In genomic region chr16:85211247-85211910, GRCh38 we compare ENCODE assay signal across 15 cellular contexts.
A peak's percentile ranks its signal among the peaks of the same experiment; 100 is the strongest.
DNase-seq lines count a peak whose midpoint lies in the region; ATAC-seq and TF ChIP-seq lines count a peak whose summit lies in the region.
"Had no signal": no experiment of that assay in that cellular context is flagged by ENCODE, and none has a peak within 500 bp of the region (broad histone marks: within the 10 kb centered on the region; RNA-seq: fewer than 3 reads in every experiment).

No MANE protein-coding gene starts in this region.

- peaks cover 0 to 77% (median 71%) of the 10 kb centered on the region in 4 donors for H3K4me1 ChIP-seq in sigmoid colon
- peaks cover 1 to 85% (median 23%) of the 10 kb centered on the region in 3 donors for H3K4me1 ChIP-seq in gastroesophageal sphincter

- DNase-seq in EL (peak; percentile 75), RWPE1 (ENCODE audit: low spot score) (no peak), epithelial cell of prostate (ENCODE audit: low read depth, low spot score) (no peak), sigmoid colon (no peak)
- DNase-seq in activated T-cell treated with anti-CD3 and anti-CD28 coated beads, Interleukin-2, amount 50 U/mL, for 48 hours = no peak
- DNase-seq: activated CD4-positive, CD25-positive, alpha-beta regulatory T cell; activated CD8-positive, alpha-beta memory T cell treated with anti-CD3 and anti-CD28 coated beads, Interleukin-2, amount 50 U/mL, for 48 hours; activated naive CD8-positive, alpha-beta T cell treated with anti-CD3 and anti-CD28 coated beads for 36 hours; KG1; NCI-H446; transverse colon had no signal

- POLR2A ChIA-PET in RWPE1 (lab: Yijun Ruan, JAX; ENCODE audit: low non-redundant PET) = no interaction called here

- H3K27ac ChIP-seq in RWPE1 = 0 out of 2 replicates have a peak overlapping the region, but pooled peaks have one; percentile 5
- peak overlapping the region; percentile 20 for H3K27ac ChIP-seq in epithelial cell of prostate
- H3K27ac ChIP-seq in sigmoid colon = peak overlapping the region in 3 of 4 donors; percentile 33 to 90 (median 68)
- H3K27ac ChIP-seq in gastroesophageal sphincter = peak overlapping the region in 1 of 4 donors; percentile 52
- H3K27ac ChIP-seq: C4-2B, transverse colon had no signal

- TF ChIP-seq POLR2A in sigmoid colon (IDR thresholded peaks at IDR 0.05) (no peak), gastroesophageal sphincter (IDR thresholded peaks at IDR 0.05) (no peak)

- intact Hi-C loops in sigmoid colon (cut with DNase I) = no loop called here

- TF ChIP-seq CTCF in RWPE1 (conservative IDR thresholded peaks at IDR 0.05; ENCODE audit: low read depth) (no peak), sigmoid colon (IDR thresholded peaks at IDR 0.05) (no peak), gastroesophageal sphincter (IDR thresholded peaks at IDR 0.05) (no peak)

- no peak overlapping the region for H3K4me3 ChIP-seq in sigmoid colon
- no peak overlapping the region for H3K4me3 ChIP-seq in gastroesophageal sphincter
- H3K4me3 ChIP-seq: transverse colon had no signal

- H3K9me3 ChIP-seq in sigmoid colon = no peaks in the 10 kb centered on the region
- H3K9me3 ChIP-seq in gastroesophageal sphincter = no peaks in the 10 kb centered on the region
- H3K9me3 ChIP-seq: transverse colon had no signal

- ATAC-seq in GM18873 (IDR thresholded peaks at IDR 0.05; ENCODE audit: low FRiP score, unreplicated experiment) (no peak), HG03354 (IDR thresholded peaks at IDR 0.05; ENCODE audit: poor library complexity, severe bottlenecking, unreplicated experiment) (no peak), gastroesophageal sphincter (no peak)

- TF ChIP-seq EP300 in sigmoid colon (IDR thresholded peaks at IDR 0.05) (no peak), gastroesophageal sphincter (IDR thresholded peaks at IDR 0.05) (no peak)

- no peaks in the 10 kb centered on the region for H3K27me3 ChIP-seq in sigmoid colon
- no peaks in the 10 kb centered on the region for H3K27me3 ChIP-seq in gastroesophageal sphincter

- no peaks in the 10 kb centered on the region for H3K36me3 ChIP-seq in sigmoid colon
- H3K36me3 ChIP-seq in gastroesophageal sphincter = no peaks in the 10 kb centered on the region
- H3K36me3 ChIP-seq: transverse colon had no signal

- CTCF ChIA-PET in RWPE1 (lab: Yijun Ruan, JAX) = interaction anchor here (0.5 kb wide), 1 partner anchor 210 kb away, joined by 8 read pairs; no protein-coding TSS in a partner anchor

- WGBS in sigmoid colon, 2 donors = 89 to 92% methylated on average over 20 of the region's 20 CpGs
- whole genome bisulfite sequencing in gastroesophageal sphincter (ENCODE audit: low coverage in 1 of 2), 2 donors = no CpG with 5 or more reads among the region's 20 CpGs
